Comparison of ENCODE assay signal across 23 cellular contexts in genomic region chr14:56194062-56194461, GRCh38.
DNase-seq lines count a peak whose midpoint lies in the region; ATAC-seq and TF ChIP-seq lines count a peak whose summit lies in the region.
"Had no signal": no experiment of that assay in that cellular context is flagged by ENCODE, and none has a peak within 500 bp of the region (broad histone marks: within the 10 kb centered on the region; RNA-seq: fewer than 3 reads in every experiment).

No MANE protein-coding gene starts in this region.

- H4K5ac ChIP-seq in IMR-90 (ENCODE audit: low read depth, low read length): no peak overlapping the region

- H4K20me1 ChIP-seq in IMR-90 (ENCODE audit: insufficient read depth, low read length): 0 out of 2 replicates have a peak, but pooled peaks cover 3% of the 10 kb centered on the region
- no peaks in the 10 kb centered on the region for H4K20me1 ChIP-seq in PC-3 (ENCODE audit: low read length)

- TF ChIP-seq CTCF in IMR-90 (conservative IDR thresholded peaks at IDR 0.05; ENCODE audit: low read depth, low read length) (no peak), PC-3 (conservative IDR thresholded peaks at IDR 0.05; ENCODE audit: low read depth, low read length) (no peak)

- no peaks in the 10 kb centered on the region for H3F3A ChIP-seq in PC-3 (ENCODE audit: low read length, unreplicated experiment)

- no peak overlapping the region for H3K4me2 ChIP-seq in IMR-90 (ENCODE audit: low read depth, low read length)
- no peak overlapping the region for H3K4me2 ChIP-seq in PC-3 (ENCODE audit: low read length)
- H3K4me2 ChIP-seq: GM23338 had no signal

- no peak overlapping the region for H2BK20ac ChIP-seq in IMR-90 (ENCODE audit: low read depth, low read length)

- H3K79me2 ChIP-seq in PC-3 (ENCODE audit: low read length): no peaks in the 10 kb centered on the region

- CTCF ChIA-PET in IMR-90 (lab: Yijun Ruan, JAX): no interaction called here
- CTCF ChIA-PET in PC-3 (lab: Charles Lee): no interaction called here

- no peak overlapping the region for H2AK9ac ChIP-seq in IMR-90 (replicated peaks; ENCODE audit: low read depth, low read length, poor library complexity)

- no peak overlapping the region for H3K18ac ChIP-seq in IMR-90 (ENCODE audit: low read depth, low read length)

- DNase-seq in DMS153 (lab: John Stamatoyannopoulos, UW): peak; percentile 44
- no peak for DNase-seq in DMS153 treated with DMSO at 0.1 percent for 48 hours (lab: John Stamatoyannopoulos, UW; ENCODE audit: unreplicated experiment)
- DNase-seq in IMR-90: no peak
- peak; percentile 6 for DNase-seq in naive B cell
- DNase-seq in left cardiac atrium: no peak
- DNase-seq in NAMALWA (ENCODE audit: low spot score): no peak
- DNase-seq in PC-3: no peak
- DNase-seq: activated CD4-positive, alpha-beta memory T cell treated with anti-CD3 and anti-CD28 coated beads for 36 hours; activated effector memory CD4-positive, alpha-beta T cell treated with anti-CD3 and anti-CD28 coated beads, Interleukin-2, amount 50 U/mL, for 16 hours; caudate nucleus; DMS79 treated with DMSO at 0.1 percent for 48 hours; HFFc6; kidney; MM.1S; NCI-H1436; NCI-H2107; SJCRH30; upper lobe of left lung had no signal

- dilution Hi-C loops in IMR-90 (cut with HindIII; ENCODE audit: low sequenced_read_pairs, unreplicated experiment): no loop called here

- H3K36me3 ChIP-seq in IMR-90 (ENCODE audit: control insufficient read depth, insufficient read depth, low read length): no peaks in the 10 kb centered on the region
- no peaks in the 10 kb centered on the region for H3K36me3 ChIP-seq in PC-3 (ENCODE audit: low read depth, low read length)
- H3K36me3 ChIP-seq: SJCRH30, upper lobe of left lung had no signal

- no peak overlapping the region for H2BK5ac ChIP-seq in IMR-90 (ENCODE audit: low read depth, low read length, poor library complexity, severe bottlenecking)

- peaks cover 22 to 43% of the 10 kb centered on the region in 2 experiments for H3K79me1 ChIP-seq in IMR-90 (ENCODE audit: low read depth in 1 of 2, low read length in 2 of 2)

- no peaks in the 10 kb centered on the region for H3K9me3 ChIP-seq in IMR-90 (ENCODE audit: control insufficient read depth, insufficient read depth, low read length)
- H3K9me3 ChIP-seq in PC-3 (ENCODE audit: low read length): no peaks in the 10 kb centered on the region
- H3K9me3 ChIP-seq: SJCRH30, upper lobe of left lung had no signal

- H3K27ac ChIP-seq in IMR-90 (ENCODE audit: insufficient read depth, low read length) (no peak overlapping the region), PC-3 (ENCODE audit: low read length) (no peak overlapping the region)
- H3K27ac ChIP-seq: 22Rv1, SJCRH30, upper lobe of left lung, VCaP had no signal

- H2BK120ac ChIP-seq in IMR-90 (ENCODE audit: low read depth, low read length): no peak overlapping the region

- H3K9ac ChIP-seq in IMR-90 (ENCODE audit: low read depth, low read length): no peak overlapping the region
- no peak overlapping the region for H3K9ac ChIP-seq in PC-3 (ENCODE audit: low read length)

- no peak overlapping the region for H4K8ac ChIP-seq in IMR-90 (ENCODE audit: low read depth in 2 of 2, low read length in 2 of 2)

- H3K4me1 ChIP-seq in IMR-90 (ENCODE audit: control insufficient read depth, insufficient read depth, low read length) (peaks cover 12% of the 10 kb centered on the region), PC-3 (ENCODE audit: insufficient read depth, low read length) (peaks cover 7% of the 10 kb centered on the region; the same call in 1 of the 2 replicates)

- POLR2A ChIA-PET in IMR-90 (lab: Charles Lee; ENCODE audit: unreplicated experiment) (no interaction called here), PC-3 (lab: Charles Lee; ENCODE audit: unreplicated experiment) (no interaction called here)

- peaks cover 5% of the 10 kb centered on the region for H3K9me1 ChIP-seq in IMR-90 (ENCODE audit: insufficient read depth, low read length)

- H3K27ac Mint-ChIP-seq in activated naive CD8-positive, alpha-beta T cell: peak overlapping the region; percentile 17
- peak overlapping the region in 4 of 6 donors; percentile 57 to 75 (median 63) for H3K27ac Mint-ChIP-seq in naive B cell
- H3K27ac Mint-ChIP-seq: activated CD4-positive, alpha-beta memory T cell treated with anti-CD3 and anti-CD28 coated beads for 36 hours; GM23338 had no signal

- no peak overlapping the region for H3K56ac ChIP-seq in IMR-90 (ENCODE audit: extremely low read depth, insufficient read depth, low read length)

- H3K9me3 Mint-ChIP-seq in activated naive CD8-positive, alpha-beta T cell (ENCODE audit: low read depth): no peaks in the 10 kb centered on the region
- peaks cover 0 to 6% (median 2%) of the 10 kb centered on the region in 7 donors for H3K9me3 Mint-ChIP-seq in naive B cell
- H3K9me3 Mint-ChIP-seq: GM23338, HFFc6 had no signal

- peak overlapping the region; percentile 19; the same call in 1 of the 2 replicates for H3K4ac ChIP-seq in IMR-90 (ENCODE audit: low read depth, low read length)

- no peaks in the 10 kb centered on the region for H3K9me2 ChIP-seq in PC-3 (replicated peaks; ENCODE audit: low read length)

- no peak overlapping the region for H3K23ac ChIP-seq in IMR-90 (ENCODE audit: low read depth, low read length)

- no peak overlapping the region for H3K14ac ChIP-seq in IMR-90 (replicated peaks; ENCODE audit: low read depth, low read length)

- no peaks in the 10 kb centered on the region for H3K27me3 Mint-ChIP-seq in activated naive CD8-positive, alpha-beta T cell
- no peaks in the 10 kb centered on the region for H3K27me3 Mint-ChIP-seq in naive B cell
- H3K27me3 Mint-ChIP-seq: activated CD4-positive, alpha-beta memory T cell treated with anti-CD3 and anti-CD28 coated beads for 36 hours had no signal

- no peak overlapping the region; the same call in 2 of the 3 replicates for H2BK15ac ChIP-seq in IMR-90 (ENCODE audit: low read depth, low read length)

- H2AK5ac ChIP-seq in IMR-90 (ENCODE audit: low read depth, low read length): peak overlapping the region; percentile 69; the same call in 1 of the 2 replicates

- H3K4me1 Mint-ChIP-seq in activated naive CD8-positive, alpha-beta T cell (ENCODE audit: low read depth): peaks cover 27% of the 10 kb centered on the region
- peaks cover 21 to 35% (median 33%) of the 10 kb centered on the region in 3 donors for H3K4me1 Mint-ChIP-seq in naive B cell

- no peak overlapping the region for H3K4me3 ChIP-seq in IMR-90 (ENCODE audit: insufficient read depth, low read depth, low read length)
- H3K4me3 ChIP-seq in PC-3 (ENCODE audit: low read length): no peak overlapping the region
- H3K4me3 ChIP-seq: GM23338, K562, SJCRH30, upper lobe of left lung had no signal

- no peak for TF ChIP-seq RAD21 in IMR-90 (IDR thresholded peaks at IDR 0.05; ENCODE audit: low read length)

- in situ Hi-C loops in IMR-90 (cut with MboI; ENCODE audit: low sequenced_read_pairs): no loop called here

- H2AFZ ChIP-seq in IMR-90 (replicated peaks; ENCODE audit: low read length, poor library complexity): no peak overlapping the region
- no peak overlapping the region for H2AFZ ChIP-seq in PC-3 (ENCODE audit: low read length)
- H2AFZ ChIP-seq: GM23338 had no signal

- H3K4me3 Mint-ChIP-seq in activated naive CD8-positive, alpha-beta T cell: peak overlapping the region; percentile 38
- peak overlapping the region in 4 of 8 donors; percentile 0 to 68 (median 38) for H3K4me3 Mint-ChIP-seq in naive B cell
- H3K4me3 Mint-ChIP-seq: activated CD4-positive, alpha-beta memory T cell treated with anti-CD3 and anti-CD28 coated beads for 36 hours; GM23338; HFFc6 had no signal

- intact Hi-C loops in IMR-90 (cut with micrococcal nuclease): loop anchor here (10.0 kb wide), 1 partner anchor 231 kb away; no protein-coding TSS in a partner anchor
- intact Hi-C loops in left cardiac atrium (cut with DNase I): no loop called here
- intact Hi-C loops in PC-3 (cut with micrococcal nuclease): no loop called here

- TF ChIP-seq POLR2A in IMR-90 (IDR thresholded peaks at IDR 0.05; ENCODE audit: low read depth, low read length): no peak

- ATAC-seq in IMR-90 (ENCODE audit: low read depth) (no peak), naive B cell (ENCODE audit: low read depth in 2 of 2) (peak in 1 of 2 donors; percentile 16), left cardiac atrium (no peak), PC-3 (no peak)
- ATAC-seq: GM23338, K562 had no signal

- no peak overlapping the region for H4K91ac ChIP-seq in IMR-90 (ENCODE audit: insufficient read depth, low read depth, low read length)

- H3K27me3 ChIP-seq in IMR-90 (ENCODE audit: control insufficient read depth, insufficient read depth, low read length) (no peaks in the 10 kb centered on the region), PC-3 (ENCODE audit: low read length) (peaks cover 28% of the 10 kb centered on the region)
- H3K27me3 ChIP-seq: SJCRH30, upper lobe of left lung had no signal

- H3K36me3 Mint-ChIP-seq in activated naive CD8-positive, alpha-beta T cell: peaks cover 2% of the 10 kb centered on the region
- peaks cover 0 to 5% of the 10 kb centered on the region in 2 donors for H3K36me3 Mint-ChIP-seq in naive B cell

- 97% methylated on average over 3 of the region's 6 CpGs; no CpG with 5 or more reads in 1 of the 2 experiments for WGBS in IMR-90 (ENCODE audit: extremely low coverage in 2 of 2, insufficient read length in 1 of 2), 2 experiments

- BruUV-seq in IMR-90 (replicated peaks; lab: Mats Ljungman, UMichigan) (no TSS peak), PC-3 (replicated peaks; lab: Mats Ljungman, UMichigan) (no TSS peak)

TF ChIP-seq in IMR-90, 13 proteins besides CTCF, POLR2A, EP300 and RAD21 (continues in another document):
- no peak for TF ChIP-seq RFX5 (IDR thresholded peaks at IDR 0.05; ENCODE audit: low read depth, low read length)
- TF ChIP-seq BHLHE40 (IDR thresholded peaks at IDR 0.05; ENCODE audit: low read depth, low read length): no peak
- TF ChIP-seq SMC3 (IDR thresholded peaks at IDR 0.05; ENCODE audit: low read depth, low read length): no peak
- TF ChIP-seq, protein P1, sequence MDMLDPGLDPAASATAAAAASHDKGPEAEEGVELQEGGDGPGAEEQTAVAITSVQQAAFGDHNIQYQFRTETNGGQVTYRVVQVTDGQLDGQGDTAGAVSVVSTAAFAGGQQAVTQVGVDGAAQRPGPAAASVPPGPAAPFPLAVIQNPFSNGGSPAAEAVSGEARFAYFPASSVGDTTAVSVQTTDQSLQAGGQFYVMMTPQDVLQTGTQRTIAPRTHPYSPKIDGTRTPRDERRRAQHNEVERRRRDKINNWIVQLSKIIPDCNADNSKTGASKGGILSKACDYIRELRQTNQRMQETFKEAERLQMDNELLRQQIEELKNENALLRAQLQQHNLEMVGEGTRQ (IDR thresholded peaks at IDR 0.05; ENCODE audit: low read depth, low read length): no peak
- TF ChIP-seq, protein P2, sequence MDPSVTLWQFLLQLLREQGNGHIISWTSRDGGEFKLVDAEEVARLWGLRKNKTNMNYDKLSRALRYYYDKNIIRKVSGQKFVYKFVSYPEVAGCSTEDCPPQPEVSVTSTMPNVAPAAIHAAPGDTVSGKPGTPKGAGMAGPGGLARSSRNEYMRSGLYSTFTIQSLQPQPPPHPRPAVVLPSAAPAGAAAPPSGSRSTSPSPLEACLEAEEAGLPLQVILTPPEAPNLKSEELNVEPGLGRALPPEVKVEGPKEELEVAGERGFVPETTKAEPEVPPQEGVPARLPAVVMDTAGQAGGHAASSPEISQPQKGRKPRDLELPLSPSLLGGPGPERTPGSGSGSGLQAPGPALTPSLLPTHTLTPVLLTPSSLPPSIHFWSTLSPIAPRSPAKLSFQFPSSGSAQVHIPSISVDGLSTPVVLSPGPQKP (IDR thresholded peaks at IDR 0.05; ENCODE audit: borderline replicate concordance, low read depth, low read length): no peak

Comparison
In these comparisons a context has a peak if more than half of its experiments do, and no peak if none do; other contexts are left out.
1. DNase-seq: peak in DMS153 (single experiment) and naive B cell (single experiment); none in DMS153 treated with DMSO at 0.1 percent for 48 hours (single experiment), IMR-90 (single experiment), left cardiac atrium (single experiment), NAMALWA (single experiment) and PC-3 (single experiment).